ENCODE assay signal across 11 cellular contexts in genomic region chr9:137740311-137740710, GRCh38.
DNase-seq lines count a peak whose midpoint lies in the region; ATAC-seq and TF ChIP-seq lines count a peak whose summit lies in the region.
"Had no signal": no experiment of that assay in that cellular context is flagged by ENCODE, and none has a peak within 500 bp of the region (broad histone marks: within the 10 kb centered on the region; RNA-seq: fewer than 3 reads in every experiment).

No MANE protein-coding gene starts in this region.

- H3K4me3 ChIP-seq in OCI-LY7 (ENCODE audit: low read depth, low read length, poor library complexity, severe bottlenecking) = peak overlapping the region; percentile 55
- H3K4me3 ChIP-seq in heart left ventricle = no peak overlapping the region
- H3K4me3 ChIP-seq: uterus had no signal

- peak overlapping the region; percentile 93 for H3K27ac ChIP-seq in OCI-LY7 (ENCODE audit: low read depth, low read length, poor library complexity, severe bottlenecking)
- H3K27ac ChIP-seq in heart left ventricle = no peak overlapping the region
- H3K27ac ChIP-seq: uterus had no signal

- H3K4me3 Mint-ChIP-seq in stimulated activated naive B cell treated with anti-CD40 and anti-IgM and Interleukin-4, amounts not matched to agents 10 μg/mL and 1 μg/mL and 100 μg/mL, for 72 hours = peak overlapping the region in 1 of 2 donors; percentile 19

- H3K27me3 Mint-ChIP-seq in stimulated activated naive B cell treated with anti-CD40 and anti-IgM and Interleukin-4, amounts not matched to agents 10 μg/mL and 1 μg/mL and 100 μg/mL, for 72 hours = no peaks in the 10 kb centered on the region

- CTCF ChIA-PET in OCI-LY7 (lab: Charles Lee; ENCODE audit: unreplicated experiment) = no interaction called here

- no peak overlapping the region for H2AFZ ChIP-seq in OCI-LY7 (ENCODE audit: low read length)

- TF ChIP-seq CTCF in OCI-LY7 (conservative IDR thresholded peaks at IDR 0.05; ENCODE audit: low read length) (no peak), heart left ventricle (IDR thresholded peaks at IDR 0.05) (peak in 4 of 12 donors; percentile 14 to 29 (median 24)), omental fat pad (IDR thresholded peaks at IDR 0.05) (no peak)

- no peak for TF ChIP-seq POLR2A in heart left ventricle (IDR thresholded peaks at IDR 0.05)

- intact Hi-C loops in OCI-LY7 (cut with micrococcal nuclease; ENCODE audit: unreplicated experiment) = no loop called here
- intact Hi-C loops in heart left ventricle (cut with DNase I) = loop anchor here in 1 of 10 donors (10.0 kb wide), 1 partner anchor 66 kb away; no protein-coding TSS in a partner anchor

- peaks cover 41 to 72% of the 10 kb centered on the region in 2 donors for H3K4me1 Mint-ChIP-seq in stimulated activated naive B cell treated with anti-CD40 and anti-IgM and Interleukin-4, amounts not matched to agents 10 μg/mL and 1 μg/mL and 100 μg/mL, for 72 hours

- peak overlapping the region; percentile 76 for H3K4me2 ChIP-seq in OCI-LY7 (ENCODE audit: low read length)

- H4K20me1 ChIP-seq in OCI-LY7 (ENCODE audit: insufficient read depth, low read length) = no peaks in the 10 kb centered on the region

- no peaks in the 10 kb centered on the region for H3K27me3 ChIP-seq in heart left ventricle
- H3K27me3 ChIP-seq: uterus had no signal

- ATAC-seq in heart left ventricle (peak in 2 of 4 donors; percentile 44 to 55), GM18870 (IDR thresholded peaks at IDR 0.05; ENCODE audit: unreplicated experiment) (no peak), omental fat pad (ENCODE audit: low FRiP score) (no peak), GM18861 (IDR thresholded peaks at IDR 0.05; ENCODE audit: unreplicated experiment) (no peak)
- ATAC-seq in stimulated activated naive B cell treated with anti-CD40 and anti-IgM and Interleukin-4, amounts not matched to agents 10 μg/mL and 1 μg/mL and 100 μg/mL, for 72 hours (replicated peaks) = no peak

- H3K4me1 ChIP-seq in OCI-LY7 (ENCODE audit: insufficient read depth, low read length, poor library complexity, severe bottlenecking) (peaks cover 70% of the 10 kb centered on the region), heart left ventricle (peaks cover 0 to 18% (median 6%) of the 10 kb centered on the region in 12 donors)

- H3K36me3 ChIP-seq in OCI-LY7 (ENCODE audit: insufficient read depth, low read length) (peaks cover 76% of the 10 kb centered on the region), heart left ventricle (peaks cover 0 to 51% (median 25%) of the 10 kb centered on the region in 9 donors)
- H3K36me3 ChIP-seq: uterus had no signal

- BruUV-seq in OCI-LY7 (replicated peaks; lab: Mats Ljungman, UMichigan) = no TSS peak

- WGBS in heart left ventricle, 4 donors = 25 to 32% (median 30%) methylated on average over 9 of the region's 9 CpGs

- H3K9me2 ChIP-seq in OCI-LY7 (ENCODE audit: insufficient read depth, low read length) = no peaks in the 10 kb centered on the region

- POLR2A ChIA-PET in OCI-LY7 (lab: Charles Lee) = interaction anchor here (0.7 kb wide), 1 partner anchor 58 kb away, joined by 3 read pairs; no protein-coding TSS in a partner anchor

- H3K9me3 ChIP-seq in OCI-LY7 (ENCODE audit: low read length) (peaks cover 18% of the 10 kb centered on the region), heart left ventricle (no peaks in the 10 kb centered on the region)
- H3K9me3 ChIP-seq: uterus had no signal

- peak overlapping the region; percentile 80 for H3K27ac Mint-ChIP-seq in stimulated activated naive B cell treated with anti-CD40 and anti-IgM and Interleukin-4, amounts not matched to agents 10 μg/mL and 1 μg/mL and 100 μg/mL, for 72 hours

- H3K36me3 Mint-ChIP-seq in stimulated activated naive B cell treated with anti-CD40 and anti-IgM and Interleukin-4, amounts not matched to agents 10 μg/mL and 1 μg/mL and 100 μg/mL, for 72 hours = peaks cover 50 to 66% of the 10 kb centered on the region in 2 donors

- peaks cover 7% of the 10 kb centered on the region in 2 donors for H3K9me3 Mint-ChIP-seq in stimulated activated naive B cell treated with anti-CD40 and anti-IgM and Interleukin-4, amounts not matched to agents 10 μg/mL and 1 μg/mL and 100 μg/mL, for 72 hours

- H3K79me2 ChIP-seq in OCI-LY7 (ENCODE audit: insufficient read depth, low read depth, low read length) = peaks cover 38% of the 10 kb centered on the region

- DNase-seq in SHP77 (lab: John Stamatoyannopoulos, UW) = peak; percentile 60 to 77
- DNase-seq in SHP77 treated with DMSO at 0.1 percent for 48 hours (lab: John Stamatoyannopoulos, UW) = no peak
- DNase-seq in OCI-LY7 (ENCODE audit: low spot score) = no peak
- peak in 3 of 5 donors; percentile 32 to 68 (median 60) for DNase-seq in heart left ventricle
- DNase-seq in stimulated activated naive B cell treated with anti-CD40 and anti-IgM and Interleukin-4, amounts not matched to agents 10 μg/mL and 1 μg/mL and 100 μg/mL, for 72 hours = no peak
- no peak for DNase-seq in omental fat pad (ENCODE audit: low spot score)
- DNase-seq: cerebellar nuclear complex, NCI-H1048 had no signal

Comparison
In these comparisons a context has a peak if more than half of its experiments do, and no peak if none do; other contexts are left out.
1. DNase-seq: peak in SHP77 (2 of 2) and heart left ventricle (3 of 5); none in SHP77 treated with DMSO at 0.1 percent for 48 hours (single experiment), OCI-LY7 (single experiment), stimulated activated naive B cell treated with anti-CD40 and anti-IgM and Interleukin-4, amounts not matched to agents 10 μg/mL and 1 μg/mL and 100 μg/mL, for 72 hours (single experiment) and omental fat pad (single experiment).